ENCODE assay signal across 1 cellular context in genomic region chr4:68552818-68553811, GRCh38.
A peak's percentile ranks its signal among the peaks of the same experiment; 100 is the strongest.
TF ChIP-seq lines count a peak whose summit lies in the region.
"Not testable (repeated sequence)": the region's sequence is repeated elsewhere in the genome, so short reads cannot be mapped to it uniquely, and the experiment has no call there.

No MANE protein-coding gene starts in this region.

TF ChIP-seq in HepG2, 621 proteins besides CTCF, POLR2A, EP300 and RAD21 (continued from another document):
- TF ChIP-seq FOXA3 (CRISPR knock-in tag; IDR thresholded peaks at IDR 0.05) (peak; percentile 36), MED1 (CRISPR knock-in tag; IDR thresholded peaks at IDR 0.05) (0 out of 2 replicates have a peak, but pooled peaks have one; percentile 5), NFIC (IDR thresholded peaks at IDR 0.05; ENCODE audit: low read length) (peak; percentile 47; the same call in 1 of the 2 replicates), HNF1A (IDR thresholded peaks at IDR 0.05; ENCODE audit: low read depth) (peak; percentile 74), HNF1A (CRISPR knock-in tag; IDR thresholded peaks at IDR 0.05; ENCODE audit: borderline replicate concordance) (peak; percentile 85; the same call in 1 of the 2 replicates), CREM (IDR thresholded peaks at IDR 0.05) (peak; percentile 39; the same call in 1 of the 2 replicates), SOX5 (CRISPR knock-in tag; IDR thresholded peaks at IDR 0.05; ENCODE audit: borderline replicate concordance) (peak; percentile 71; the same call in 1 of the 2 replicates), NCOA2 (CRISPR knock-in tag; IDR thresholded peaks at IDR 0.05) (peak; percentile 39; the same call in 1 of the 2 replicates)
- TF ChIP-seq CREM (CRISPR knock-in tag; IDR thresholded peaks at IDR 0.05) = not testable (repeated sequence)
